1 cellular context compared by ENCODE assay signal in genomic region chr1:119516680-119517079, GRCh38.
TF ChIP-seq lines count a peak whose summit lies in the region.

No MANE protein-coding gene starts in this region.

TF ChIP-seq in GM23338, 12 proteins besides CTCF, POLR2A, EP300 and RAD21 (continued from another document):
- TF ChIP-seq ZNF114 (CRISPR knock-in tag; IDR thresholded peaks at IDR 0.05), result no peak
- no peak for TF ChIP-seq ZNF462 (CRISPR knock-in tag; IDR thresholded peaks at IDR 0.05)
- no peak for TF ChIP-seq STAT1 (IDR thresholded peaks at IDR 0.05; ENCODE audit: unreplicated experiment)
- no peak for TF ChIP-seq REST (IDR thresholded peaks at IDR 0.05; ENCODE audit: unreplicated experiment)
- no peak for TF ChIP-seq ZNF331 (CRISPR knock-in tag; IDR thresholded peaks at IDR 0.05; ENCODE audit: low read depth)
- no peak for TF ChIP-seq ETS1 (IDR thresholded peaks at IDR 0.05)
- TF ChIP-seq POLR2AphosphoS5 (IDR thresholded peaks at IDR 0.05; ENCODE audit: low read depth), result no peak
TF ChIP-seq in GM23338: peak in this region for 0.
